Comparison of ENCODE assay signal across 16 cellular contexts in the genomic region with DNA sequence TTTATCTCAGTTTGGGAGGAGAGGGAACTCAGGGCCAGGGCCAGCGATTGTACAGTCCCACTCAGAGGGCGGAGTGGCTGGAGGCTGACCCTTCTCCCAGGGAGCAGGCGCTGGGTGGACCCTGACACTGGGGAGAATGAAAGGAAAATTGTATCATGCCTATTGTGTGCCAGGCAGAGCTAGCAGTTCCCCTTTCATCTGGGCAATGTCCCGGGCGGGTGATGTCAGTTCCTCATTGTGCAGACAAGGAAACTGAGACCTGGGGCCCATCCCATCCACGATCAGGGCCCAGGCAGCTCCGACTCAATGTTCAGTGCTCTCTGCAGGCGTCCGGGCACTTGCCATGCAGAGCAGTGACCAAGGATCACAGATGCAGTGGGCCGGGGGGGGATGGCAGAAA.
DNase-seq lines count a peak whose midpoint lies in the region; ATAC-seq and TF ChIP-seq lines count a peak whose summit lies in the region.
"Had no signal": no experiment of that assay in that cellular context is flagged by ENCODE, and none has a peak within 500 bp of the region (broad histone marks: within the 10 kb centered on the region; RNA-seq: fewer than 3 reads in every experiment).

No MANE protein-coding gene starts in this region.

- no peaks in the 10 kb centered on the region for H3K36me3 ChIP-seq in upper lobe of right lung
- no peaks in the 10 kb centered on the region for H3K36me3 ChIP-seq in WERI-Rb-1
- H3K36me3 ChIP-seq: uterus had no signal

- POLR2A ChIA-PET in activated naive CD8-positive, alpha-beta T cell treated with anti-CD3 and anti-CD28 coated beads, Interleukin-2, amount 10 ng/mL, durations not matched to agents 7 days and 5 days (lab: Charles Lee) = no interaction called here

- ATAC-seq in activated naive CD8-positive, alpha-beta T cell treated with anti-CD3 and anti-CD28 coated beads, Interleukin-2, amount 10 ng/mL, durations not matched to agents 7 days and 5 days (ENCODE audit: low read depth) = peak; percentile 22
- peak; percentile 75 for ATAC-seq in upper lobe of right lung
- ATAC-seq: A549, HCT116, T-cell had no signal

- no peaks in the 10 kb centered on the region for H3K4me1 ChIP-seq in upper lobe of right lung
- H3K4me1 ChIP-seq: A549, uterus had no signal

- H3K4me3 Mint-ChIP-seq in activated naive CD8-positive, alpha-beta T cell treated with anti-CD3 and anti-CD28 coated beads, Interleukin-2, amount 10 ng/mL, durations not matched to agents 7 days and 5 days = peak overlapping the region; percentile 50
- H3K4me3 Mint-ChIP-seq in activated naive CD8-positive, alpha-beta T cell treated with anti-CD3 and anti-CD28 coated beads for 36 hours = no peak overlapping the region
- H3K4me3 Mint-ChIP-seq: central memory CD8-positive, alpha-beta T cell; T-cell had no signal

- H3K27me3 ChIP-seq in upper lobe of right lung = no peaks in the 10 kb centered on the region
- peaks cover 94% of the 10 kb centered on the region for H3K27me3 ChIP-seq in WERI-Rb-1 (ENCODE audit: insufficient read depth, low read depth, severe bottlenecking)
- H3K27me3 ChIP-seq: uterus had no signal

- H3K4me1 Mint-ChIP-seq in activated naive CD8-positive, alpha-beta T cell treated with anti-CD3 and anti-CD28 coated beads, Interleukin-2, amount 10 ng/mL, durations not matched to agents 7 days and 5 days = peaks cover 11% of the 10 kb centered on the region
- H3K4me1 Mint-ChIP-seq in activated naive CD8-positive, alpha-beta T cell treated with anti-CD3 and anti-CD28 coated beads for 36 hours = no peaks in the 10 kb centered on the region
- H3K4me1 Mint-ChIP-seq: central memory CD8-positive, alpha-beta T cell had no signal

- H3K27ac Mint-ChIP-seq in activated naive CD8-positive, alpha-beta T cell treated with anti-CD3 and anti-CD28 coated beads, Interleukin-2, amount 10 ng/mL, durations not matched to agents 7 days and 5 days = no peak overlapping the region
- no peak overlapping the region for H3K27ac Mint-ChIP-seq in activated naive CD8-positive, alpha-beta T cell treated with anti-CD3 and anti-CD28 coated beads for 36 hours
- H3K27ac Mint-ChIP-seq: T-cell had no signal

- H3K9me3 Mint-ChIP-seq in activated naive CD8-positive, alpha-beta T cell treated with anti-CD3 and anti-CD28 coated beads, Interleukin-2, amount 10 ng/mL, durations not matched to agents 7 days and 5 days = peaks cover 3% of the 10 kb centered on the region
- no peaks in the 10 kb centered on the region for H3K9me3 Mint-ChIP-seq in activated naive CD8-positive, alpha-beta T cell treated with anti-CD3 and anti-CD28 coated beads for 36 hours
- H3K9me3 Mint-ChIP-seq: T-cell had no signal

- intact Hi-C loops in upper lobe of right lung (cut with DNase I) = no loop called here

- H3K9me3 ChIP-seq in upper lobe of right lung (no peaks in the 10 kb centered on the region), WERI-Rb-1 (ENCODE audit: severe bottlenecking) (no peaks in the 10 kb centered on the region)
- H3K9me3 ChIP-seq: A549, uterus had no signal

- peak overlapping the region; percentile 9 for H3K27ac ChIP-seq in caudate nucleus (ENCODE audit: low read depth, low read length)
- no peak overlapping the region for H3K27ac ChIP-seq in upper lobe of right lung
- H3K27ac ChIP-seq in WERI-Rb-1 = no peak overlapping the region
- H3K27ac ChIP-seq: A549 had no signal

- DNase-seq in activated naive CD8-positive, alpha-beta T cell treated with anti-CD3 and anti-CD28 coated beads, Interleukin-2, amount 10 ng/mL, durations not matched to agents 7 days and 5 days = no peak
- DNase-seq in activated naive CD8-positive, alpha-beta T cell treated with anti-CD3 and anti-CD28 coated beads for 36 hours = no peak
- peak in 1 of 61 donors; percentile 9 for DNase-seq in caudate nucleus (lab: John Stamatoyannopoulos, UW)
- peak; percentile 30 for DNase-seq in mucosa of gallbladder (ENCODE audit: low spot score)
- no peak for DNase-seq in upper lobe of right lung
- no peak for DNase-seq in WERI-Rb-1
- no peak for DNase-seq in DMS 273 treated with DMSO at 0.1 percent for 48 hours (lab: John Stamatoyannopoulos, UW)
- DNase-seq in NCI-H1048 (lab: John Stamatoyannopoulos, UW) = no peak
- DNase-seq: activated gamma-delta T cell, DMS79, NCI-H187 treated with DMSO at 0.1 percent for 48 hours had no signal

- peaks cover 22% of the 10 kb centered on the region for H3K27me3 Mint-ChIP-seq in activated naive CD8-positive, alpha-beta T cell treated with anti-CD3 and anti-CD28 coated beads, Interleukin-2, amount 10 ng/mL, durations not matched to agents 7 days and 5 days
- peaks cover 24% of the 10 kb centered on the region for H3K27me3 Mint-ChIP-seq in activated naive CD8-positive, alpha-beta T cell treated with anti-CD3 and anti-CD28 coated beads for 36 hours

- no peak for TF ChIP-seq CTCF in upper lobe of right lung (IDR thresholded peaks at IDR 0.05)
- TF ChIP-seq CTCF in WERI-Rb-1 (IDR thresholded peaks at IDR 0.05; ENCODE audit: low read depth, low read length) = no peak

- H3K4me3 ChIP-seq in upper lobe of right lung (no peak overlapping the region), WERI-Rb-1 (ENCODE audit: low read depth, low read length) (no peak overlapping the region)
- H3K4me3 ChIP-seq: A549, uterus had no signal

- H3K36me3 Mint-ChIP-seq in activated naive CD8-positive, alpha-beta T cell treated with anti-CD3 and anti-CD28 coated beads, Interleukin-2, amount 10 ng/mL, durations not matched to agents 7 days and 5 days = no peaks in the 10 kb centered on the region
- no peaks in the 10 kb centered on the region for H3K36me3 Mint-ChIP-seq in activated naive CD8-positive, alpha-beta T cell treated with anti-CD3 and anti-CD28 coated beads for 36 hours
- H3K36me3 Mint-ChIP-seq: T-cell had no signal
